22 cellular contexts compared by ENCODE assay signal in the genomic region with DNA sequence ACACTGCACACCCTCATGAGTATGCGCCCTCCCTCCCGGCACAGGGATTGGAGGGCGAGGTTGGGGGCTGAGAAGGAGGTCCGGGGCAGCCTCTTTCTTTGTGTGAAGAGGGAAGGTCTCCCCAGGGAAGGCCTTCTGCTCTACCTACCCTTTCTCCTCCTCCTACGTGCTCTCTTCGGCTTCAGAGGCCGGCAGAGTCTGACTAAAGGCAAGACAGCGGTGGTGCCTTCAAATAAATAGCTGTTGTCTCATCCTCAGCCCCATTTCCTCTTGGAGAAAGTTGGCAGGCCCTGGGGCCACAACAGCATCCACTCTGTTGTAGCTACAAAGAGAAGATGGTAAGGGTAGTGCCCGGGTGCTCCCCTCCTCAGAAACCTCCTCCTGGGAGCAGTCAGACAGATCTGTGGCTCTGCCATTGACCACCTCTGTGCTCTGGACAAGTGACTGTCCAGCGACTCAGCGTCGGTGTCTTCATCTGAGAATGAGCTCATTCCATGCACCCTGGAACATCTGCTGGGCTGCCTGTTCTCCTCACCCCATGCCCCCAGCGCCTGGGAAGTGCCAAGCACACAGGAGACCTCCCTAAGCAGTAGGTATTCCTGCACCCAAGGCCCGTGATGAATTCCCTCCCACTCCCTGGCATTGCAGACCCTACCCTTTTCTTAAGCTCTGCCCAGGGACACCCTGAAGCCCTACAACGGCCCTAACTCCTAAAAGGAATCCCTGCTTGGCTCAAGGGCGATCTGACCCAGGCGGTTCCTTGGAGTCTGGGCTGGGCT.
DNase-seq lines count a peak whose midpoint lies in the region; ATAC-seq, FAIRE-seq and TF ChIP-seq lines count a peak whose summit lies in the region.
"Had no signal": no experiment of that assay in that cellular context is flagged by ENCODE, and none has a peak within 500 bp of the region (broad histone marks: within the 10 kb centered on the region; RNA-seq: fewer than 3 reads in every experiment).

No MANE protein-coding gene starts in this region.

- TF ChIP-seq CTCF in A549 (IDR thresholded peaks at IDR 0.05): no peak
- no peak for TF ChIP-seq CTCF in MM.1S (IDR thresholded peaks at IDR 0.05; ENCODE audit: low read length)

- H3K79me2 ChIP-seq in MM.1S (ENCODE audit: low read length): no peaks in the 10 kb centered on the region

- no peak for TF ChIP-seq POLR2A in A549 (IDR thresholded peaks at IDR 0.05; ENCODE audit: low read length)

- no peak overlapping the region for H2AFZ ChIP-seq in MM.1S (ENCODE audit: low read length)

- peaks cover 17% of the 10 kb centered on the region; the same call in 1 of the 2 replicates for H3K27me3 ChIP-seq in MM.1S (replicated peaks; ENCODE audit: insufficient read depth, low read length)
- H3K27me3 ChIP-seq: body of pancreas, right lobe of liver, SJCRH30 had no signal

- H3K27ac ChIP-seq in A549 (no peak overlapping the region), MM.1S (ENCODE audit: low read length) (no peak overlapping the region)
- H3K27ac ChIP-seq: body of pancreas, esophagus squamous epithelium, left ventricle myocardium inferior, right lobe of liver, SJCRH30 had no signal

- H3K9me3 ChIP-seq in A549 (no peaks in the 10 kb centered on the region), MM.1S (replicated peaks; ENCODE audit: insufficient read depth, low read length) (no peaks in the 10 kb centered on the region)
- H3K9me3 ChIP-seq: body of pancreas, esophagus squamous epithelium, left ventricle myocardium inferior, right lobe of liver, SJCRH30 had no signal

- H3K36me3 ChIP-seq in MM.1S (replicated peaks; ENCODE audit: insufficient read depth, low read length): no peaks in the 10 kb centered on the region
- H3K36me3 ChIP-seq: esophagus squamous epithelium, left ventricle myocardium inferior, right lobe of liver, SJCRH30 had no signal

- TF ChIP-seq RAD21 in A549 (conservative IDR thresholded peaks at IDR 0.05 in 1 of 2, IDR thresholded peaks at IDR 0.05 in 1 of 2): no peak

- TF ChIP-seq EP300 in A549 (IDR thresholded peaks at IDR 0.05): no peak

- FAIRE-seq in A549 (lab: Jason Lieb, UNC): no peak
- FAIRE-seq: colon, TTC549 had no signal

- H4K20me1 ChIP-seq in MM.1S (ENCODE audit: insufficient read depth, low read length): no peaks in the 10 kb centered on the region

- WGBS in A549 (ENCODE audit: missing lambda C conversion rate): 64% methylated on average over 15 of the region's 17 CpGs

- no peaks in the 10 kb centered on the region for H3F3A ChIP-seq in MM.1S (ENCODE audit: insufficient read depth, low read length)

- POLR2A ChIA-PET in A549 (lab: Yijun Ruan, JAX): no interaction called here

- no peaks in the 10 kb centered on the region for H3K9me2 ChIP-seq in MM.1S (replicated peaks; ENCODE audit: insufficient read depth, low read length)

- DNase-seq in A549 (ENCODE audit: low read depth in 1 of 2, low spot score in 1 of 2): no peak
- DNase-seq in GM04503 (ENCODE audit: low read depth): peak; percentile 10
- DNase-seq in amniotic epithelial cell (ENCODE audit: low read depth): peak; percentile 2
- DNase-seq in kidney tubule cell (ENCODE audit: low spot score): peak; percentile 48
- no peak for DNase-seq in NCI-H1436 (lab: John Stamatoyannopoulos, UW)
- no peak for DNase-seq in MM.1S
- no peak for DNase-seq in NCI-H510A treated with DMSO at 0.1 percent for 48 hours (lab: John Stamatoyannopoulos, UW)
- DNase-seq in epidermal melanocyte (ENCODE audit: insufficient read length, low spot score): no peak
- DNase-seq: ACHN; body of pancreas; effector memory CD4-positive, alpha-beta T cell; esophagus squamous epithelium; glutamatergic neuron; Kasumi-1; left ventricle myocardium inferior; NCI-H1105 treated with DMSO at 0.1 percent for 48 hours; NCI-H2107; SJCRH30; T-cell had no signal

- ATAC-seq in A549: peak; percentile 16 to 26; a peak in 1 of 6 replicates
- ATAC-seq: body of pancreas, right lobe of liver, T-cell had no signal

- H3K4me2 ChIP-seq in A549: no peak overlapping the region
- H3K4me2 ChIP-seq in MM.1S (ENCODE audit: low read depth, low read length): no peak overlapping the region

- no peak overlapping the region for H3K9ac ChIP-seq in MM.1S (ENCODE audit: low read length)

- CTCF ChIA-PET in A549 (lab: Yijun Ruan, JAX): interaction anchor here (1.5 to 8.5 kb wide), 3 partner anchors 6 to 390 kb away, joined by 4 to 77 read pairs (median 5); no protein-coding TSS in a partner anchor

- no peaks in the 10 kb centered on the region for H3K4me1 ChIP-seq in A549
- no peaks in the 10 kb centered on the region for H3K4me1 ChIP-seq in MM.1S (ENCODE audit: low read length)
- H3K4me1 ChIP-seq: body of pancreas, esophagus squamous epithelium, left ventricle myocardium inferior, right lobe of liver, SJCRH30 had no signal

- no peak overlapping the region for H3K4me3 ChIP-seq in A549
- H3K4me3 ChIP-seq in MM.1S (ENCODE audit: low read length): no peak overlapping the region
- H3K4me3 ChIP-seq: body of pancreas, esophagus squamous epithelium, left ventricle myocardium inferior, right lobe of liver, SJCRH30 had no signal

TF ChIP-seq in A549, 52 proteins besides CTCF, POLR2A, EP300 and RAD21:
- TF ChIP-seq ZFP36 (IDR thresholded peaks at IDR 0.05; ENCODE audit: borderline replicate concordance, partially characterized antibody) (no peak), ZC3H11A (IDR thresholded peaks at IDR 0.05) (no peak), HOXB13 (CRISPR knock-in tag; IDR thresholded peaks at IDR 0.05; ENCODE audit: low read depth) (no peak), ESRRA (IDR thresholded peaks at IDR 0.05; ENCODE audit: borderline replicate concordance, low read length) (no peak), JUN (IDR thresholded peaks at IDR 0.05) (no peak), E2F6 (IDR thresholded peaks at IDR 0.05; ENCODE audit: borderline replicate concordance, low read depth) (no peak), RARB (CRISPR knock-in tag; IDR thresholded peaks at IDR 0.05) (no peak), MAFK (IDR thresholded peaks at IDR 0.05; ENCODE audit: partially characterized antibody) (no peak), BCL3 (IDR thresholded peaks at IDR 0.05) (no peak), FOSL2 (IDR thresholded peaks at IDR 0.05) (no peak), FOSL2 (CRISPR knock-in tag; IDR thresholded peaks at IDR 0.05) (no peak), CBX8 (IDR thresholded peaks at IDR 0.05) (no peak), SREBF2 (IDR thresholded peaks at IDR 0.05) (no peak)
TF ChIP-seq in A549: peak in this region for 0.

Comparison
In these comparisons a context has a peak if more than half of its experiments do, and no peak if none do; other contexts are left out.
1. DNase-seq: peak in GM04503 (single experiment), amniotic epithelial cell (single experiment) and kidney tubule cell (single experiment); none in A549 (0 of 2), NCI-H1436 (single experiment), MM.1S (single experiment), NCI-H510A treated with DMSO at 0.1 percent for 48 hours (single experiment) and epidermal melanocyte (single experiment).